20 cellular contexts compared by ENCODE assay signal in genomic region chr2:150122871-150123588, GRCh38.
"Had no signal": no experiment of that assay in that cellular context is flagged by ENCODE, and none has a peak within 500 bp of the region (broad histone marks: within the 10 kb centered on the region; RNA-seq: fewer than 3 reads in every experiment).

No MANE protein-coding gene starts in this region.

- H3K4me3 ChIP-seq: breast epithelium, gastroesophageal sphincter, heart left ventricle, pancreas, thyroid gland had no signal

- H3K27ac Mint-ChIP-seq: activated CD4-positive, alpha-beta T cell treated with anti-CD3 and anti-CD28 coated beads, Interleukin-2, amount 10 ng/mL, durations not matched to agents 24 days and 14 days; activated CD8-positive, alpha-beta T cell treated with anti-CD3 and anti-CD28 coated beads for 36 hours; activated naive CD8-positive, alpha-beta T cell treated with anti-CD3 and anti-CD28 coated beads, Interleukin-2, amount 10 ng/mL, durations not matched to agents 7 days and 5 days; activated T-cell treated with anti-CD3 and anti-CD28 coated beads, Interleukin-2, amount 50 U/mL, for 24 hours; activated T-helper 2 cell treated with anti-CD3 and anti-CD28 coated beads, Interferon-gamma antibody, Interleukin-2, Interleukin-4, amounts not matched to agents 10 μg/mL and 5 μg/mL and 100 μg/mL, durations not matched to agents 14 hours and 24 hours and 36 hours; naive thymus-derived CD8-positive, alpha-beta T cell; T-helper 1 cell treated with Interleukin-12 subunit alpha and Interleukin-12 subunit beta and Interleukin-4 antibody, amounts not matched to agents 30 μg/mL and 1 μg/mL, for 36 hours had no signal

- FAIRE-seq: pancreas had no signal

- H3K36me3 ChIP-seq: breast epithelium, gastroesophageal sphincter, heart left ventricle, pancreas, thyroid gland had no signal

- ATAC-seq: activated CD8-positive, alpha-beta T cell treated with anti-CD3 and anti-CD28 coated beads for 36 hours; gastroesophageal sphincter; heart left ventricle; left ventricle myocardium superior; naive thymus-derived CD8-positive, alpha-beta T cell; pancreas; sciatic nerve had no signal

- H3K9me3 Mint-ChIP-seq: activated CD4-positive, alpha-beta T cell treated with anti-CD3 and anti-CD28 coated beads, Interleukin-2, amount 10 ng/mL, durations not matched to agents 24 days and 14 days; activated CD8-positive, alpha-beta T cell treated with anti-CD3 and anti-CD28 coated beads for 36 hours; activated naive CD8-positive, alpha-beta T cell treated with anti-CD3 and anti-CD28 coated beads, Interleukin-2, amount 10 ng/mL, durations not matched to agents 7 days and 5 days; activated T-cell treated with anti-CD3 and anti-CD28 coated beads, Interleukin-2, amount 50 U/mL, for 24 hours; activated T-helper 2 cell treated with anti-CD3 and anti-CD28 coated beads, Interferon-gamma antibody, Interleukin-2, Interleukin-4, amounts not matched to agents 10 μg/mL and 5 μg/mL and 100 μg/mL, durations not matched to agents 14 hours and 24 hours and 36 hours; T-helper 1 cell treated with Interleukin-12 subunit alpha and Interleukin-12 subunit beta and Interleukin-4 antibody, amounts not matched to agents 30 μg/mL and 1 μg/mL, for 36 hours had no signal

- H3K27me3 Mint-ChIP-seq: activated CD4-positive, alpha-beta T cell treated with anti-CD3 and anti-CD28 coated beads, Interleukin-2, amount 10 ng/mL, durations not matched to agents 24 days and 14 days; activated CD8-positive, alpha-beta T cell treated with anti-CD3 and anti-CD28 coated beads for 36 hours; activated naive CD8-positive, alpha-beta T cell treated with anti-CD3 and anti-CD28 coated beads, Interleukin-2, amount 10 ng/mL, durations not matched to agents 7 days and 5 days; activated T-cell treated with anti-CD3 and anti-CD28 coated beads, Interleukin-2, amount 50 U/mL, for 24 hours; naive thymus-derived CD8-positive, alpha-beta T cell had no signal

- H3K27me3 ChIP-seq: breast epithelium, gastroesophageal sphincter, heart left ventricle, pancreas, thyroid gland had no signal

- H3K4me1 Mint-ChIP-seq: activated CD4-positive, alpha-beta T cell treated with anti-CD3 and anti-CD28 coated beads, Interleukin-2, amount 10 ng/mL, durations not matched to agents 24 days and 14 days; activated naive CD8-positive, alpha-beta T cell treated with anti-CD3 and anti-CD28 coated beads, Interleukin-2, amount 10 ng/mL, durations not matched to agents 7 days and 5 days; naive thymus-derived CD8-positive, alpha-beta T cell had no signal

- H3K4me3 Mint-ChIP-seq: activated CD4-positive, alpha-beta T cell treated with anti-CD3 and anti-CD28 coated beads, Interleukin-2, amount 10 ng/mL, durations not matched to agents 24 days and 14 days; activated CD8-positive, alpha-beta T cell treated with anti-CD3 and anti-CD28 coated beads for 36 hours; activated naive CD8-positive, alpha-beta T cell treated with anti-CD3 and anti-CD28 coated beads, Interleukin-2, amount 10 ng/mL, durations not matched to agents 7 days and 5 days; activated T-cell treated with anti-CD3 and anti-CD28 coated beads, Interleukin-2, amount 50 U/mL, for 24 hours; naive thymus-derived CD8-positive, alpha-beta T cell; T-helper 1 cell treated with Interleukin-12 subunit alpha and Interleukin-12 subunit beta and Interleukin-4 antibody, amounts not matched to agents 30 μg/mL and 1 μg/mL, for 36 hours had no signal

- H3K9me3 ChIP-seq: breast epithelium, gastroesophageal sphincter, heart left ventricle, pancreas, thyroid gland had no signal

- H3K36me3 Mint-ChIP-seq: activated naive CD8-positive, alpha-beta T cell treated with anti-CD3 and anti-CD28 coated beads, Interleukin-2, amount 10 ng/mL, durations not matched to agents 7 days and 5 days; naive thymus-derived CD8-positive, alpha-beta T cell had no signal

- DNase-seq: activated CD4-positive, alpha-beta T cell treated with anti-CD3 and anti-CD28 coated beads, Interleukin-2, amount 10 ng/mL, durations not matched to agents 24 days and 14 days; activated CD8-positive, alpha-beta T cell treated with anti-CD3 and anti-CD28 coated beads for 36 hours; activated naive CD4-positive, alpha-beta T cell treated with Interleukin-2 at 50 U/mL for 16 hours; activated naive CD8-positive, alpha-beta T cell treated with anti-CD3 and anti-CD28 coated beads, Interleukin-2, amount 10 ng/mL, durations not matched to agents 7 days and 5 days; activated T-cell treated with anti-CD3 and anti-CD28 coated beads, Interleukin-2, amount 50 U/mL, for 24 hours; amygdala; cerebellar nuclear complex; effector CD4-positive, alpha-beta T cell; heart left ventricle; left ventricle myocardium superior; naive thymus-derived CD8-positive, alpha-beta T cell; pancreas; stimulated activated CD8-positive, alpha-beta memory T cell treated with anti-CD3 and anti-CD28 coated beads, Interleukin-4, amount 100 ng/mL, for 48 hours; stimulated activated naive CD4-positive, alpha-beta T cell; thyroid gland had no signal

- H3K27ac ChIP-seq: breast epithelium, gastroesophageal sphincter, heart left ventricle, pancreas, thyroid gland had no signal

- H3K4me1 ChIP-seq: breast epithelium, gastroesophageal sphincter, heart left ventricle, thyroid gland had no signal
